In the genomic region with DNA sequence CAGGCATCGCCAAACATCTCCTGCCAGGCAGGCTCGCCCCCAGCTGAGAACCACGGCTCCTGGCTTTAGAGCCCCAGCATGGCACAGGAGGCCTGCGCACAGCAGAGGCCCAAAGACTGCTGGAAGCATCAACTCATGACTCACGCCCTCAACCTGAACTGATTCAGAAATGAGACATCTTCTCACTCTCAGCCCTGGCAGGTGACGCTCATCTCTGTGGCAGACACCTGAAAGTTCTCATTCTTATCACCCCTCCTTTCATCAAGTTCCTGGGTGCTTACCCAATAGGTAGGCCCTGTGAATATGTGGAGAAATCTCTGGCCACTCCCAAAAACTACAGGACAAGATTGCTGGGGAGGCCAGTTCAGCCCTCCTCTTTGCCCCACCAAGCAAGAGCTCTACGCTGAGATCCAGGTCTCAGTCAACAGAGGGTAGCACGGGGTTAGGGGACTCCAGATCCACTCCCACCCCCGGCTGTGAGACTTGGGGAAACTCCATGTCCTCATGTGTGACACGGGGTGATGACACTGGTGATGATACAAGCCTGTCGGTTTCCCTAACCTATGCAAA, we compare ENCODE assay signal across 8 cellular contexts. TPM values are rescaled to one million over a fixed set of nuclear protein-coding genes. Genes with fewer than 3 reads are reported as not detected.
DNase-seq lines count a peak whose midpoint lies in the region; ATAC-seq, FAIRE-seq and TF ChIP-seq lines count a peak whose summit lies in the region.

No MANE protein-coding gene starts in this region.

- peak overlapping the region; percentile 77 to 100 (median 99) for H3K27ac Mint-ChIP-seq in CD8-positive, alpha-beta memory T cell

- no peak for FAIRE-seq in D721Med (lab: Jason Lieb, UNC)

- H3K4me1 ChIP-seq in CD8-positive, alpha-beta memory T cell (ENCODE audit: insufficient read depth, low read length) = peaks cover 98% of the 10 kb centered on the region
- H3K4me1 ChIP-seq in smooth muscle cell (ENCODE audit: low read depth) (peaks cover 4% of the 10 kb centered on the region), upper lobe of right lung (peaks cover 15% of the 10 kb centered on the region)

- peaks cover 37% of the 10 kb centered on the region for H3K79me2 ChIP-seq in smooth muscle cell (ENCODE audit: low read depth)

- DNase-seq in CD8-positive, alpha-beta memory T cell = peak in 4 of 5 donors; percentile 57 to 86 (median 68)
- DNase-seq in MG63 (peak; percentile 45), smooth muscle cell (lab: John Stamatoyannopoulos, UW; ENCODE audit: unreplicated experiment) (no peak), upper lobe of right lung (no peak), cardiac septum (ENCODE audit: low spot score) (no peak), D721Med (ENCODE audit: insufficient read length, low spot score) (no peak)
- DNase-seq in activated effector memory CD4-positive, alpha-beta T cell treated with Interleukin-2 at 50 U/mL for 16 hours = peak; percentile 51

- H3F3A ChIP-seq in smooth muscle cell (ENCODE audit: low read depth) = peaks cover 40% of the 10 kb centered on the region

- CTCF ChIA-PET in CD8-positive, alpha-beta memory T cell (lab: Charles Lee) = interaction anchor here (1.5 kb wide), 1 partner anchor 30 kb away, joined by 3 read pairs; no protein-coding TSS in a partner anchor

- peaks cover 90 to 100% (median 99%) of the 10 kb centered on the region in 3 donors for H3K4me1 Mint-ChIP-seq in CD8-positive, alpha-beta memory T cell

- H3K4me2 ChIP-seq in smooth muscle cell = no peak overlapping the region

- intact Hi-C loops in upper lobe of right lung (cut with DNase I) = no loop called here
- intact Hi-C loops in cardiac septum (cut with DNase I) = loop anchor here (5.0 kb wide), 1 partner anchor 41 kb away; no protein-coding TSS in a partner anchor

- peak overlapping the region; percentile 53 to 86 (median 83) for H3K4me3 Mint-ChIP-seq in CD8-positive, alpha-beta memory T cell

- 78% methylated on average over 11 of the region's 11 CpGs for WGBS in smooth muscle cell (ENCODE audit: low lambda C conversion rate)

- no peak overlapping the region for H3K4me3 ChIP-seq in CD8-positive, alpha-beta memory T cell (ENCODE audit: low read length)
- H3K4me3 ChIP-seq in MG63 = no peak overlapping the region
- no peak overlapping the region for H3K4me3 ChIP-seq in smooth muscle cell
- no peak overlapping the region for H3K4me3 ChIP-seq in upper lobe of right lung

- H4K20me1 ChIP-seq in smooth muscle cell (ENCODE audit: low read depth) = no peaks in the 10 kb centered on the region

- H3K27me3 ChIP-seq in CD8-positive, alpha-beta memory T cell (ENCODE audit: insufficient read depth, low read length, poor library complexity, severe bottlenecking) = no peaks in the 10 kb centered on the region
- H3K27me3 ChIP-seq in MG63 (no peaks in the 10 kb centered on the region), smooth muscle cell (ENCODE audit: low read depth) (no peaks in the 10 kb centered on the region), upper lobe of right lung (no peaks in the 10 kb centered on the region)

- POLR2A ChIA-PET in CD8-positive, alpha-beta memory T cell (lab: Charles Lee) = interaction anchor here (0.9 to 1.3 kb wide), 3 partner anchors 9 to 131 kb away, joined by 3 to 5 read pairs (median 4); no protein-coding TSS in a partner anchor

- H3K27me3 Mint-ChIP-seq in CD8-positive, alpha-beta memory T cell = no peaks in the 10 kb centered on the region

- no peaks in the 10 kb centered on the region for H3K36me3 ChIP-seq in CD8-positive, alpha-beta memory T cell (ENCODE audit: insufficient read depth, low read length)
- H3K36me3 ChIP-seq in MG63 (no peaks in the 10 kb centered on the region), smooth muscle cell (ENCODE audit: low read depth) (no peaks in the 10 kb centered on the region), upper lobe of right lung (no peaks in the 10 kb centered on the region)

- peak overlapping the region; percentile 70 for H3K27ac ChIP-seq in CD8-positive, alpha-beta memory T cell (ENCODE audit: low read depth, low read length)
- H3K27ac ChIP-seq in smooth muscle cell (ENCODE audit: low read depth) (peak overlapping the region; percentile 95), upper lobe of right lung (no peak overlapping the region)

- peaks cover 0 to 25% (median 5%) of the 10 kb centered on the region in 3 donors for H3K36me3 Mint-ChIP-seq in CD8-positive, alpha-beta memory T cell

- ATAC-seq in GM21526 (IDR thresholded peaks at IDR 0.05; ENCODE audit: low FRiP score, unreplicated experiment) (peak; percentile 53), upper lobe of right lung (no peak)

- TF ChIP-seq CTCF in smooth muscle cell (IDR thresholded peaks at IDR 0.05; ENCODE audit: borderline replicate concordance, insufficient read depth, poor library complexity, severe bottlenecking) (no peak), upper lobe of right lung (IDR thresholded peaks at IDR 0.05) (no peak), D721Med (IDR thresholded peaks at IDR 0.05; ENCODE audit: insufficient read depth, missing control alignments) (no peak)

- no peaks in the 10 kb centered on the region for H3K9me3 ChIP-seq in CD8-positive, alpha-beta memory T cell (ENCODE audit: low read length)
- H3K9me3 ChIP-seq in MG63 = no peaks in the 10 kb centered on the region
- H3K9me3 ChIP-seq in smooth muscle cell (replicated peaks; ENCODE audit: low read depth) = no peaks in the 10 kb centered on the region
- H3K9me3 ChIP-seq in upper lobe of right lung = no peaks in the 10 kb centered on the region

- H2AFZ ChIP-seq in smooth muscle cell (ENCODE audit: low read depth) = no peak overlapping the region

- no peak overlapping the region for H3K9ac ChIP-seq in smooth muscle cell (ENCODE audit: low read depth)

- H3K9me3 Mint-ChIP-seq in CD8-positive, alpha-beta memory T cell = no peaks in the 10 kb centered on the region

RNA-seq across cellular contexts. Expression of gene NFATC2, which starts 11.3 kb away (rescaled TPM):
- 10 to 100 TPM; 63.0 to 64.4 TPM for total RNA-seq in CD8-positive, alpha-beta memory T cell
- 52.1 TPM for polyA plus RNA-seq in CD8-positive, alpha-beta memory T cell
- not detected in 2 replicates for total RNA-seq in MG63 (2014; rRNA removed; shearing (Covaris generic); ENCODE audit: low replicate concordance)
- total RNA-seq in smooth muscle cell = 4.1 and 8.4 TPM in 2 replicates
- 5.5 and 5.8 TPM in 2 replicates for polyA plus RNA-seq in smooth muscle cell
- total RNA-seq in upper lobe of right lung = 7.6 TPM
- 4.3 TPM for total RNA-seq in cardiac septum

Comparison
In these comparisons a context has a peak if more than half of its experiments do, and no peak if none do; other contexts are left out.
1. DNase-seq: peak in CD8-positive, alpha-beta memory T cell (4 of 5), MG63 (single experiment) and activated effector memory CD4-positive, alpha-beta T cell treated with Interleukin-2 at 50 U/mL for 16 hours (single experiment); none in smooth muscle cell (single experiment), upper lobe of right lung (single experiment), cardiac septum (single experiment) and D721Med (single experiment).